Comparison of ENCODE assay signal across 8 cellular contexts in genomic region chr7:66043681-66044497, GRCh38. TPM values are rescaled to one million over a fixed set of nuclear protein-coding genes. Genes with fewer than 3 reads are reported as not detected.
DNase-seq lines count a peak whose midpoint lies in the region; ATAC-seq lines count a peak whose summit lies in the region.

No MANE protein-coding gene starts in this region.

- peak; percentile 35 for DNase-seq in RPMI8226
- DNase-seq in cerebellar nuclear complex (lab: John Stamatoyannopoulos, UW) = peak; percentile 16 to 45
- DNase-seq in left colon = peak; percentile 68 to 71
- DNase-seq in stimulated activated CD4-positive, alpha-beta T cell treated with anti-CD3 and anti-CD28 coated beads, Interleukin-1b, Interleukin-23, amount 100 ng/mL, for 24 hours (ENCODE audit: low read depth in 4 of 4, low spot score in 1 of 4) = peak in 3 of 4 experiments; percentile 7 to 17 (median 7)
- no peak for DNase-seq in OCI-M1 (lab: John Stamatoyannopoulos, UW)

- intact Hi-C loops in left colon (cut with DNase I, micrococcal nuclease) = no loop called here

- ATAC-seq in GM18907 (IDR thresholded peaks at IDR 0.05; ENCODE audit: unreplicated experiment) (peak; percentile 58), left colon (peak; percentile 90), GM18498 (IDR thresholded peaks at IDR 0.05; ENCODE audit: unreplicated experiment) (no peak), GM18858 (IDR thresholded peaks at IDR 0.05; ENCODE audit: unreplicated experiment) (no peak)

RNA-seq across cellular contexts. Expression of gene ASL, which starts 31.7 kb away (rescaled TPM):
- total RNA-seq in left colon = 100 to 1,000 TPM; 142 to 145 TPM

Comparison
In these comparisons a context has a peak if more than half of its experiments do, and no peak if none do; other contexts are left out.
1. ATAC-seq: peak in GM18907 (single experiment) and left colon (single experiment); none in GM18498 (single experiment) and GM18858 (single experiment).